Comparison of ENCODE assay signal across 6 cellular contexts in the genomic region with DNA sequence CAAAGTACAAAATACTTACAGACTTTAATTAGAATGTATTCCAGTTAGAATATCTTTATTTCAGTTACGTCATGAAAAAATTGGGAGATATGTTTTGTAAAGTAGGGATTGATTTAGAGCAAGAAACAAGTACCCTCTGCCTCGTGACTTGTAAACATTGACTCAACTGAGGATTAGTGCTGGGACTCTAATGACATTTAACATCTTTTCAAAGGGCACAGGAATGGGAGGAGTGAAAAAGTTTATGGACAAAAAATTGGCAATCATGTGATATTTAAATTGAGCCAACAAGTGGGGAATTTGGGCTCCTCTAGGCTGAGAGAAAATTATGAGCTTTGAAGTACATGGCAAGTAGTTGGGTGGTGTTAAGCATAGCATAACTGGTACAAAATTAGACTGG. TPM values are rescaled to one million over a fixed set of nuclear protein-coding genes. Genes with fewer than 3 reads are reported as not detected.
"Had no signal": no experiment of that assay in that cellular context is flagged by ENCODE, and none has a peak within 500 bp of the region (broad histone marks: within the 10 kb centered on the region; RNA-seq: fewer than 3 reads in every experiment).

No MANE protein-coding gene starts in this region.

- H3K4me3 ChIP-seq: GM23338, K562 had no signal

- H3K27ac Mint-ChIP-seq: GM23338, H9 had no signal

- DNase-seq: H9, HCEC 1CT, IMR-90 had no signal

- H3K4me3 Mint-ChIP-seq: GM23338, H9 had no signal

- H3K4me2 ChIP-seq: GM23338 had no signal

- H3K9me3 Mint-ChIP-seq: GM23338, H9 had no signal

- H2AFZ ChIP-seq: GM23338 had no signal

- ATAC-seq: GM23338, K562 had no signal

RNA-seq across cellular contexts. Expression of a gene that starts 25.3 kb away (rescaled TPM):
- total RNA-seq: HT-29, IMR-90, K562 had no signal
- polyA plus RNA-seq: IMR-90, K562 had no signal
